ENCODE assay signal across 1 cellular context in the genomic region with DNA sequence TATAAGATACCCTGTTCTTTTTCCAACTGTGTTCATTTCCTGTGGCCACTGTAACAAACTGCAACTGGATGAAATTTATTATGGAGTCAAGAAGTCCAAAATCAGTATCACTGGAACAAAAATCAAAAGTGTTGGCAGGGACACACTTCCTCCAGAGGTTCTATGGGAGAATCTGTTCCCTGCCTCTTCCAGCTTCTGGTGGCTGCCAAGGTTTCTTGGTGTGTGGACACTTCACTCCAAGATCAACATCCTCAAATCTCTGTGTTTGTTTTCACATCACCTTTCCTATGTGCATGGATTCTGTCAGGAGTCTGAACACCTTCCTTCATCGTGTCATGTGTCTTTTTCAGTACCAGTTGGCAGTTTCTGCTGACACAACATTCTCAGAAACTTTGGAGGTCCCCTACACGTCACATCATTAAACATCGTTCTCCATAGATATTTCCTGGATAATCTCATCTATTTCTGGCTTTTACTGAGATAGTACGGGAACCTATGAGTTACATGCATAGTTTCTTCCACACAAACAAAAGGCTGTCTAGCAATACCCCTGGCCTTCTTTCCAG.
A peak's percentile ranks its signal among the peaks of the same experiment; 100 is the strongest.
TF ChIP-seq lines count a peak whose summit lies in the region.

No MANE protein-coding gene starts in this region.

TF ChIP-seq in HepG2, 621 proteins besides CTCF, POLR2A, EP300 and RAD21:
- TF ChIP-seq MAFK (conservative IDR thresholded peaks at IDR 0.05 in 1 of 2, IDR thresholded peaks at IDR 0.05 in 1 of 2; ENCODE audit: low read length in 2 of 2): peak; percentile 81 to 88
- no peak for TF ChIP-seq CBX5 (CRISPR knock-in tag; IDR thresholded peaks at IDR 0.05; ENCODE audit: borderline replicate concordance)
- no peak for TF ChIP-seq ZNF121 (CRISPR knock-in tag; IDR thresholded peaks at IDR 0.05)
- TF ChIP-seq MAFF (IDR thresholded peaks at IDR 0.05; ENCODE audit: low read depth, low read length): peak; percentile 78
